In the genomic region with DNA sequence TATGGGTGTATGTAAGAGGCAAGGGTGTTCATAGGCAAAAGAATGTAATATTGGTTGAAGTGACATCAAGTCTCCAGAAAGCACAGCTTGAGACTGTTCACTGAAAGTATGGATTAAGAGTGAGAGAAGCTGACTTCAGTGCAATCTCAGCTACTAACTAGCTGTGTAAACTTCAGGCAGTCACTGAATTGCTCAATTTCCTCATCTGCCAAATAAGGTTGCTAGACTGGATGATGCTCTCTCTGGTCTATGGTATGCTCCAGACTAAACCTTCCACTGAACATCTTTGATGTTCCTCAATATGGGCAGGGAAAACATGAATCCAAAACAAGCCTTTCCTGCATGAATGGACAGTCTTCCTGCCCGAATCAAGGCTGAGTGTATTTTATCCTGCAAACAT, we compare ENCODE assay signal across 29 cellular contexts.
"Had no signal": no experiment of that assay in that cellular context is flagged by ENCODE, and none has a peak within 500 bp of the region (broad histone marks: within the 10 kb centered on the region; RNA-seq: fewer than 3 reads in every experiment).

No MANE protein-coding gene starts in this region.

- H3K4me1 Mint-ChIP-seq: activated CD4-positive, alpha-beta T cell treated with anti-CD3 and anti-CD28 coated beads for 36 hours had no signal

- H3K27me3 Mint-ChIP-seq: activated CD4-positive, alpha-beta T cell treated with anti-CD3 and anti-CD28 coated beads for 36 hours; activated naive CD8-positive, alpha-beta T cell; effector memory CD8-positive, alpha-beta T cell; natural killer cell treated with Interleukin-12 subunit alpha and Interleukin-12 subunit beta and Interleukin-15 and Interleukin-18, amount 100 ng/mL, for 72 hours; T-cell had no signal

- H3K4me3 Mint-ChIP-seq: activated CD4-positive, alpha-beta T cell treated with anti-CD3 and anti-CD28 coated beads for 36 hours; activated naive CD8-positive, alpha-beta T cell; effector memory CD8-positive, alpha-beta T cell; natural killer cell treated with Interleukin-12 subunit alpha and Interleukin-12 subunit beta and Interleukin-15 and Interleukin-18, amount 100 ng/mL, for 72 hours; T-cell had no signal

- H3K4me1 ChIP-seq: adrenal gland, gastroesophageal sphincter, left lung, lower lobe of right lung, testis had no signal

- H3K4me3 ChIP-seq: adrenal gland, body of pancreas, gastroesophageal sphincter, left lung, lower lobe of right lung, right lobe of liver, skin epidermis, testis, transverse colon had no signal

- FAIRE-seq: endothelial cell of umbilical vein, islet of Langerhans had no signal

- H3K27me3 ChIP-seq: adrenal gland, body of pancreas, gastroesophageal sphincter, left lung, right lobe of liver, testis, transverse colon had no signal

- DNase-seq: activated CD4-positive, alpha-beta T cell treated with anti-CD3 and anti-CD28 coated beads for 36 hours; activated CD4-positive, alpha-beta T cell treated with anti-CD3 and anti-CD28 coated beads, Interleukin-2, amount 50 U/mL, for 4 hours; activated CD4-positive, CD25-positive, alpha-beta regulatory T cell; activated CD8-positive, alpha-beta memory T cell treated with anti-CD3 and anti-CD28 coated beads for 24 hours; activated effector memory CD4-positive, alpha-beta T cell treated with Interleukin-2 at 50 U/mL for 16 hours; activated naive CD4-positive, alpha-beta T cell treated with Interleukin-2 at 50 U/mL for 16 hours; adrenal gland; aorta; body of pancreas; cortex of kidney; effector memory CD8-positive, alpha-beta T cell; head of caudate nucleus; left lung; lower lobe of right lung; mesendoderm; right lobe of liver; stimulated activated CD4-positive, alpha-beta T cell treated with anti-CD3 and anti-CD28 coated beads, Interleukin-12 subunit alpha, Interleukin-12 subunit beta, amount 100 ng/mL, for 4 hours; stimulated activated CD4-positive, alpha-beta T cell treated with anti-CD3 and anti-CD28 coated beads, Interleukin-4, amount 100 ng/mL, for 1 hour; stimulated activated naive CD8-positive, alpha-beta T cell treated with anti-CD3 and anti-CD28 coated beads, Interleukin-15, Interleukin-2, amounts not matched to agents 100 U/mL and 50 U/mL, for 24 hours; T-cell; testis; transverse colon had no signal

- H3K27ac ChIP-seq: adrenal gland, body of pancreas, gastroesophageal sphincter, left lung, lower lobe of right lung, right lobe of liver, skin epidermis, testis, transverse colon had no signal

- H3K9me3 ChIP-seq: adrenal gland, body of pancreas, gastroesophageal sphincter, left lung, lower lobe of right lung, right lobe of liver, testis, transverse colon had no signal

- H3K27ac Mint-ChIP-seq: activated CD4-positive, alpha-beta T cell treated with anti-CD3 and anti-CD28 coated beads for 36 hours; activated naive CD8-positive, alpha-beta T cell; effector memory CD8-positive, alpha-beta T cell; natural killer cell treated with Interleukin-12 subunit alpha and Interleukin-12 subunit beta and Interleukin-15 and Interleukin-18, amount 100 ng/mL, for 72 hours; T-cell had no signal

- H3K36me3 ChIP-seq: adrenal gland, gastroesophageal sphincter, left lung, lower lobe of right lung, right lobe of liver, transverse colon had no signal

- H3K36me3 Mint-ChIP-seq: activated naive CD8-positive, alpha-beta T cell; natural killer cell treated with Interleukin-12 subunit alpha and Interleukin-12 subunit beta and Interleukin-15 and Interleukin-18, amount 100 ng/mL, for 72 hours; T-cell had no signal

- ATAC-seq: activated CD4-positive, alpha-beta T cell treated with anti-CD3 and anti-CD28 coated beads for 36 hours; body of pancreas; effector memory CD8-positive, alpha-beta T cell; esophagus mucosa; gastroesophageal sphincter; left lung; lower lobe of right lung; natural killer cell treated with Interleukin-12 subunit alpha and Interleukin-12 subunit beta and Interleukin-15 and Interleukin-18, amount 100 ng/mL, for 72 hours; stimulated activated naive CD8-positive, alpha-beta T cell treated with anti-CD3 and anti-CD28 coated beads, Interleukin-15, Interleukin-2, amounts not matched to agents 100 U/mL and 50 U/mL, for 24 hours; T-cell had no signal
